In genomic region chr15:85839637-85840036, GRCh38 we compare ENCODE assay signal across 23 cellular contexts. TPM values are rescaled to one million over a fixed set of nuclear protein-coding genes. Genes with fewer than 3 reads are reported as not detected.
DNase-seq lines count a peak whose midpoint lies in the region; ATAC-seq and FAIRE-seq lines count a peak whose summit lies in the region.
"Had no signal": no experiment of that assay in that cellular context is flagged by ENCODE, and none has a peak within 500 bp of the region (broad histone marks: within the 10 kb centered on the region; RNA-seq: fewer than 3 reads in every experiment).

No MANE protein-coding gene starts in this region.

- H2BK12ac ChIP-seq in neuronal stem cell (ENCODE audit: low read length), result no peak overlapping the region

- no peaks in the 10 kb centered on the region for H3K36me3 Mint-ChIP-seq in T-helper 17 cell (ENCODE audit: low read depth)

- H2BK5ac ChIP-seq in neuronal stem cell (ENCODE audit: low read length), result no peak overlapping the region

- H3K14ac ChIP-seq in neuronal stem cell (ENCODE audit: low read length), result no peak overlapping the region

- H3K36me3 ChIP-seq in BLaER1 treated with 17β-estradiol and CSF1 and Interleukin-3, amounts not matched to agents 10 nM and 100 nM, result no peaks in the 10 kb centered on the region
- H3K36me3 ChIP-seq in neuronal stem cell (replicated peaks in 1 of 2; ENCODE audit: control insufficient read depth in 2 of 2, insufficient read depth in 2 of 2, low read length in 2 of 2), result no peaks in the 10 kb centered on the region
- H3K36me3 ChIP-seq: ascending aorta had no signal

- H4K20me1 ChIP-seq in BLaER1 treated with 17β-estradiol and CSF1 and Interleukin-3, amounts not matched to agents 10 nM and 100 nM, result no peaks in the 10 kb centered on the region

- H2AK5ac ChIP-seq in neuronal stem cell (ENCODE audit: low read depth, low read length), result no peak overlapping the region

- H3K18ac ChIP-seq in neuronal stem cell (ENCODE audit: low read length), result no peak overlapping the region

- peaks cover 4% of the 10 kb centered on the region for H3K27me3 Mint-ChIP-seq in T-helper 17 cell

- no peak overlapping the region for H2BK120ac ChIP-seq in neuronal stem cell (ENCODE audit: low read depth, low read length)

- H4K8ac ChIP-seq in neuronal stem cell (ENCODE audit: low read depth, low read length), result no peak overlapping the region

- H3K4me1 ChIP-seq in BLaER1 treated with 17β-estradiol and CSF1 and Interleukin-3, amounts not matched to agents 10 nM and 100 nM, result peaks cover 5 to 10% (median 9%) of the 10 kb centered on the region in 10 experiments; a peak in 17 of 20 replicates
- peaks cover 4 to 5% of the 10 kb centered on the region in 2 donors for H3K4me1 ChIP-seq in neuronal stem cell (ENCODE audit: control insufficient read depth in 2 of 2, insufficient read depth in 1 of 2, low read depth in 1 of 2, low read length in 2 of 2)

- no peak overlapping the region for H3K4me3 Mint-ChIP-seq in T-helper 17 cell
- H3K4me3 Mint-ChIP-seq: central memory CD8-positive, alpha-beta T cell had no signal

- H3K27ac Mint-ChIP-seq in T-helper 17 cell, result peak overlapping the region; percentile 86
- H3K27ac Mint-ChIP-seq: activated CD4-positive, alpha-beta T cell treated with anti-CD3 and anti-CD28 coated beads for 36 hours had no signal

- H3K23ac ChIP-seq in neuronal stem cell (ENCODE audit: low read depth, low read length, poor library complexity), result no peak overlapping the region

- peaks cover 0 to 7% (median 0%) of the 10 kb centered on the region in 11 experiments; a peak in 2 of 22 replicates for H3K9me3 ChIP-seq in BLaER1 treated with 17β-estradiol and CSF1 and Interleukin-3, amounts not matched to agents 10 nM and 100 nM (replicated peaks in 1 of 11)
- H3K9me3 ChIP-seq in T-helper 17 cell (ENCODE audit: control insufficient read depth, low read length, poor library complexity, severe bottlenecking), result no peaks in the 10 kb centered on the region
- no peaks in the 10 kb centered on the region for H3K9me3 ChIP-seq in neuronal stem cell (replicated peaks in 1 of 2; ENCODE audit: control insufficient read depth in 2 of 2, insufficient read depth in 1 of 2, low read depth in 1 of 2, low read length in 2 of 2)
- H3K9me3 ChIP-seq: ascending aorta had no signal

- no peaks in the 10 kb centered on the region for H3K79me1 ChIP-seq in neuronal stem cell (ENCODE audit: low read depth, low read length)

- H3K4me1 Mint-ChIP-seq in T-helper 17 cell, result peaks cover 5% of the 10 kb centered on the region
- H3K4me1 Mint-ChIP-seq: activated CD4-positive, alpha-beta T cell treated with anti-CD3 and anti-CD28 coated beads for 36 hours had no signal

- H4K91ac ChIP-seq in neuronal stem cell (ENCODE audit: low read depth, low read length, poor library complexity), result no peak overlapping the region

- WGBS in neuronal stem cell (ENCODE audit: extremely low coverage in 2 of 2, insufficient read length in 2 of 2, insufficient replicate concordance in 1 of 2), 2 donors, result no CpG with 5 or more reads among the region's 2 CpGs

- in situ Hi-C loops in KBM-7 (cut with MboI; ENCODE audit: low pct_unique_long_range_greater_than_20kb, low sequenced_read_pairs), result loop anchor here (10.0 kb wide), 1 partner anchor 95 kb away; no protein-coding TSS in a partner anchor

- H3K9ac ChIP-seq in BLaER1 treated with 17β-estradiol and CSF1 and Interleukin-3, amounts not matched to agents 10 nM and 100 nM, result no peak overlapping the region
- H3K9ac ChIP-seq in neuronal stem cell (ENCODE audit: low read depth, low read length, poor library complexity), result no peak overlapping the region

- H2AFZ ChIP-seq in neuronal stem cell (ENCODE audit: low read length), result peak overlapping the region; percentile 89

- ATAC-seq in T-helper 17 cell (no peak), HG03521 (IDR thresholded peaks at IDR 0.05; ENCODE audit: unreplicated experiment) (no peak)

- no peak for FAIRE-seq in RCC 7860 (lab: Jason Lieb, UNC)
- FAIRE-seq: GM12878, TTC549 had no signal

- DNase-seq in KBM-7, result peak; percentile 33
- no peak for DNase-seq in T-helper 17 cell
- DNase-seq in neuronal stem cell (ENCODE audit: low spot score), result no peak
- no peak for DNase-seq in NCI-H2029 treated with DMSO at 0.1 percent for 48 hours (lab: John Stamatoyannopoulos, UW)
- DNase-seq in RCC 7860 (ENCODE audit: low spot score), result no peak
- no peak for DNase-seq in hepatic stellate cell (ENCODE audit: low spot score)
- DNase-seq: activated CD4-positive, alpha-beta T cell treated with anti-CD3 and anti-CD28 coated beads for 36 hours; activated naive CD4-positive, alpha-beta T cell treated with anti-CD3 and anti-CD28 coated beads, Interleukin-2, amount 50 U/mL, for 16 hours; activated T-cell treated with anti-CD3 and anti-CD28 coated beads, Interleukin-2, amount 50 U/mL, for 48 hours; foreskin fibroblast; hippocampal formation; left ventricle myocardium superior; NCI-H1436 treated with DMSO at 0.1 percent for 48 hours; NCI-H2171; NCI-H526; SHP77; stimulated activated naive CD4-positive, alpha-beta T cell treated with Interleukin-2 at 50 U/mL for 16 hours had no signal

- H2BK15ac ChIP-seq in neuronal stem cell (ENCODE audit: low read length), result no peak overlapping the region

- peak overlapping the region in 7 of 11 experiments; percentile 84 to 92 (median 88); a peak in 13 of 22 replicates for H3K4me2 ChIP-seq in BLaER1 treated with 17β-estradiol and CSF1 and Interleukin-3, amounts not matched to agents 10 nM and 100 nM
- H3K4me2 ChIP-seq in neuronal stem cell (ENCODE audit: insufficient read depth, low read length, poor library complexity, severe bottlenecking), result no peak overlapping the region

- H3K4me3 ChIP-seq in BLaER1 treated with 17β-estradiol and CSF1 and Interleukin-3, amounts not matched to agents 10 nM and 100 nM, result no peak overlapping the region
- no peak overlapping the region for H3K4me3 ChIP-seq in neuronal stem cell (ENCODE audit: low read length in 2 of 2)
- H3K4me3 ChIP-seq: GM12878 had no signal

- no peak overlapping the region for H3K27ac ChIP-seq in BLaER1 treated with 17β-estradiol and CSF1 and Interleukin-3, amounts not matched to agents 10 nM and 100 nM
- H3K27ac ChIP-seq in neuronal stem cell (replicated peaks; ENCODE audit: low read length), result no peak overlapping the region
- H3K27ac ChIP-seq: ascending aorta had no signal

- H3K4ac ChIP-seq in neuronal stem cell (ENCODE audit: low read length), result no peak overlapping the region

- 0 out of 22 replicates have a peak, but pooled peaks cover 0 to 6% (median 0%) of the 10 kb centered on the region in 11 experiments for H3K27me3 ChIP-seq in BLaER1 treated with 17β-estradiol and CSF1 and Interleukin-3, amounts not matched to agents 10 nM and 100 nM
- peaks cover 0 to 4% (median 0%) of the 10 kb centered on the region in 3 experiments for H3K27me3 ChIP-seq in neuronal stem cell (ENCODE audit: control insufficient read depth in 3 of 3, insufficient read depth in 3 of 3, low read depth in 1 of 3, low read length in 3 of 3)
- H3K27me3 ChIP-seq: ascending aorta had no signal

RNA-seq across cellular contexts. Expression of gene KLHL25, which starts 44.9 kb away (rescaled TPM):
- total RNA-seq in T-helper 17 cell, result 10 to 100 TPM in 1 of 2 donors, 1 to 10 TPM in 1; 9.8 to 12.3 TPM
- 5.8 TPM for polyA plus RNA-seq in neuronal stem cell (2013, experiment 1 of 2)
- 5.8 TPM for polyA plus RNA-seq in neuronal stem cell (2013, experiment 2 of 2)
